In the genomic region with DNA sequence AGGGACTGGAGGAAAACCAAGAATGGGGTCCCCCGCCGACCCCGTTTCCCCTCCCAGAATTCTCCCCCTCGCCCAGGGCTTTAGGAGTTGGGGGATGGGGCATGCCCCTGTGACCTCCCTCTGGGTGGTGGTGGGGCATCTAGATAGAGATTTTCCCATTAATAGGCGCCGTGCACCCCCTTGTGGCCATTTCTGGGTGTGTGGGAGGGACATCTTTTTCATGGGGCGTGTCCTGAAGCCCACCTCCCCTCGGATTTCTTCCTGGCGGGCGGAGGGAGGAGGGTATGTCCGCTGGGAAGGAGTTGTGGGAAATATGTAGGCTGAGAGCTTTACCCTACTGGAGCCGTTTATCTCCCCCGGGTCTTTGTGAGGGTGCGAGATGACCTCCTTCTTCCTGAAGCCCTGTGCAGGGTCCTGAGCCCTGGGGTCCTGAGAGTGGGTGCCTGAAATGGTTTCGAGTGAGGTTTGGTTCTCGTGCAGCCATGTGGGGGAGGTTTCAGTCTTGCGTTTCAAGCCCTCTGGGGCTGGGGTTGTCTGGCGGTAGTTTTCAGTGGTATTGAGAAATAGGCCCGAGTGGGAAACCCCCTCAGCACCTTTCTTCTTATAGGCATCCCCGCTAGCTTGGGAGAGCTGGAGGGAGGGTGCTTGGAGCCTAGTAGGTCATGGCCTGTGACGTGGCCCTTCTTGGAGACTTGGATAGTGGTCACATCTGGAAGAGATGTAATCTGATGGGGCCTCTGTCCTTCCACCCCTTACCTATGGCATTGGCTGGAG, we compare ENCODE assay signal across 8 cellular contexts. TPM values are rescaled to one million over a fixed set of nuclear protein-coding genes. Genes with fewer than 3 reads are reported as not detected.
DNase-seq lines count a peak whose midpoint lies in the region; TF ChIP-seq lines count a peak whose summit lies in the region.

No MANE protein-coding gene starts in this region.

- H3K9me3 Mint-ChIP-seq in neural progenitor cell = no peaks in the 10 kb centered on the region

- peaks cover 13% of the 10 kb centered on the region for H3K4me1 ChIP-seq in HUES48 (ENCODE audit: control insufficient read depth, insufficient read depth, low read length)
- H3K4me1 ChIP-seq in PC-9 (replicated peaks; ENCODE audit: insufficient read depth) = peaks cover 21% of the 10 kb centered on the region
- peaks cover 23% of the 10 kb centered on the region for H3K4me1 ChIP-seq in neural progenitor cell

- H3K79me2 ChIP-seq in PC-9 (ENCODE audit: low read depth) (peaks cover 59% of the 10 kb centered on the region), neural progenitor cell (ENCODE audit: low read depth) (peaks cover 60% of the 10 kb centered on the region)

- peaks cover 6% of the 10 kb centered on the region for H3K27me3 Mint-ChIP-seq in neural progenitor cell (ENCODE audit: insufficient read depth, low read depth)

- H3K4me1 Mint-ChIP-seq in neural progenitor cell = peaks cover 28% of the 10 kb centered on the region

- POLR2A ChIA-PET in PC-9 (lab: Charles Lee; ENCODE audit: unreplicated experiment) = interaction anchor here (0.7 to 1.1 kb wide), 2 partner anchors 184 to 276 kb away, joined by 3 to 6 read pairs; no protein-coding TSS in a partner anchor

- TF ChIP-seq CTCF in PC-9 (conservative IDR thresholded peaks at IDR 0.05) (peak; percentile 88), neural progenitor cell (IDR thresholded peaks at IDR 0.05) (peak; percentile 84)

- peaks cover 33% of the 10 kb centered on the region for H3K36me3 ChIP-seq in HUES48 (ENCODE audit: control insufficient read depth, insufficient read depth, low read length)
- peaks cover 23% of the 10 kb centered on the region for H3K36me3 ChIP-seq in PC-9 (ENCODE audit: low read depth)
- H3K36me3 ChIP-seq in neural progenitor cell = peaks cover 5% of the 10 kb centered on the region

- H3K4me3 ChIP-seq in HUES48 (ENCODE audit: low read depth, low read length) = peak overlapping the region; percentile 93
- H3K4me3 ChIP-seq in PC-9 = peak overlapping the region; percentile 99
- peak overlapping the region; percentile 88 for H3K4me3 ChIP-seq in neural progenitor cell

- no peaks in the 10 kb centered on the region for H3K9me3 ChIP-seq in HUES48 (ENCODE audit: control insufficient read depth, insufficient read depth, low read length)
- no peaks in the 10 kb centered on the region for H3K9me3 ChIP-seq in PC-9 (ENCODE audit: insufficient read depth, low read depth)
- no peaks in the 10 kb centered on the region for H3K9me3 ChIP-seq in neural progenitor cell (ENCODE audit: low read depth)

- CTCF ChIA-PET in PC-9 (lab: Charles Lee) = interaction anchor here (0.5 to 0.6 kb wide), 5 partner anchors 16 to 348 kb away, joined by 3 to 10 read pairs (median 5); partner anchors contain the start of genes PNKP and ZNF473

- H3K27ac ChIP-seq in HUES48 (ENCODE audit: low read depth, low read length) = peak overlapping the region; percentile 98
- H3K27ac ChIP-seq in PC-9 = peak overlapping the region; percentile 82
- H3K27ac ChIP-seq in neural progenitor cell = peak overlapping the region; percentile 78

- peak overlapping the region; percentile 97 for H3K4me2 ChIP-seq in PC-9
- H3K4me2 ChIP-seq in neural progenitor cell = peak overlapping the region; percentile 94

- DNase-seq in CMK (ENCODE audit: low read depth) = peak; percentile 79
- DNase-seq in PC-9 = peak in 1 of 2 experiments; percentile 75
- peak; percentile 66 for DNase-seq in activated T-helper 1 cell treated with Interleukin-2 at 50 U/mL for 16 hours (ENCODE audit: low read depth)
- peak; percentile 54 for DNase-seq in fibroblast of peridontal ligament (ENCODE audit: extremely low read depth)
- peak; percentile 95 for DNase-seq in neural progenitor cell (ENCODE audit: low spot score)
- peak; percentile 74 for DNase-seq in superior temporal gyrus (ENCODE audit: extremely low spot score)
- no peak for DNase-seq in GM19240 (ENCODE audit: insufficient read length, low spot score)

- intact Hi-C loops in PC-9 (cut with micrococcal nuclease; ENCODE audit: unreplicated experiment) = loop anchor here (1.0 to 5.0 kb wide), 7 partner anchors 88 to 286 kb away; partner anchors contain the start of genes AKT1S1, AP2A1 and TBC1D17

- H3F3A ChIP-seq in PC-9 (ENCODE audit: insufficient read depth, low read depth) (peaks cover 64% of the 10 kb centered on the region), neural progenitor cell (ENCODE audit: low read depth) (peaks cover 82% of the 10 kb centered on the region)

- H3K36me3 Mint-ChIP-seq in neural progenitor cell = peaks cover 6% of the 10 kb centered on the region

- H2AFZ ChIP-seq in PC-9 (no peak overlapping the region), neural progenitor cell (replicated peaks) (no peak overlapping the region)

- TSS peak; percentile 33 for BruUV-seq in PC-9 (replicated peaks; lab: Mats Ljungman, UMichigan)

- peak overlapping the region; percentile 92 for H3K27ac Mint-ChIP-seq in neural progenitor cell

- H3K9ac ChIP-seq in HUES48 (ENCODE audit: low read depth, low read length) (peak overlapping the region; percentile 90), neural progenitor cell (peak overlapping the region; percentile 79)

- H4K20me1 ChIP-seq in PC-9 (ENCODE audit: insufficient read depth) (peaks cover 54% of the 10 kb centered on the region), neural progenitor cell (ENCODE audit: low read depth) (peaks cover 49% of the 10 kb centered on the region)

- H3K27me3 ChIP-seq in HUES48 (ENCODE audit: control insufficient read depth, insufficient read depth, low read length) (no peaks in the 10 kb centered on the region), PC-9 (ENCODE audit: insufficient read depth, low read depth) (no peaks in the 10 kb centered on the region), neural progenitor cell (no peaks in the 10 kb centered on the region)

- H3K9me2 ChIP-seq in PC-9 (ENCODE audit: insufficient read depth) = no peaks in the 10 kb centered on the region

- peak overlapping the region; percentile 94 for H3K4me3 Mint-ChIP-seq in neural progenitor cell

RNA-seq across cellular contexts. Expression of gene PRMT1, which starts 1.0 kb away (rescaled TPM):
- total RNA-seq in PC-9 (2021) = 228 and 261 TPM in 2 replicates
- 480 and 755 TPM in 2 replicates for total RNA-seq in neural progenitor cell (ENCODE audit: low replicate concordance)

RNA-seq across cellular contexts. Expression of gene ADM5, which starts 11.3 kb away (rescaled TPM):
- total RNA-seq in PC-9 (2021) (9.5 and 14.2 TPM in 2 replicates), neural progenitor cell (ENCODE audit: low replicate concordance) (6.0 and 9.4 TPM in 2 replicates)

RNA-seq across cellular contexts. Expression of gene BCL2L12, which starts 12.4 kb away (rescaled TPM):
- total RNA-seq in PC-9 (2021) (80.3 and 84.8 TPM in 2 replicates), neural progenitor cell (ENCODE audit: low replicate concordance) (6.1 and 41.8 TPM in 2 replicates)

RNA-seq across cellular contexts. Expression of gene IRF3, which starts 12.4 kb away (rescaled TPM):
- 181 and 220 TPM in 2 replicates for total RNA-seq in PC-9 (2021)
- 29.5 and 65.1 TPM in 2 replicates for total RNA-seq in neural progenitor cell (ENCODE audit: low replicate concordance)

RNA-seq across cellular contexts. Expression of gene CPT1C, which starts 12.8 kb away (rescaled TPM):
- 1.7 and 2.1 TPM in 2 replicates for total RNA-seq in PC-9 (2021)
- total RNA-seq in neural progenitor cell (ENCODE audit: low replicate concordance) = 51.7 and 105 TPM in 2 replicates
